10 cellular contexts compared by ENCODE assay signal in genomic region chr6:54291738-54292137, GRCh38. TPM values are rescaled to one million over a fixed set of nuclear protein-coding genes. Genes with fewer than 3 reads are reported as not detected.
A peak's percentile ranks its signal among the peaks of the same experiment; 100 is the strongest.
DNase-seq lines count a peak whose midpoint lies in the region; ATAC-seq and TF ChIP-seq lines count a peak whose summit lies in the region.
"Had no signal": no experiment of that assay in that cellular context is flagged by ENCODE, and none has a peak within 500 bp of the region (broad histone marks: within the 10 kb centered on the region; RNA-seq: fewer than 3 reads in every experiment).

No MANE protein-coding gene starts in this region.

- intact Hi-C loops in Right ventricle myocardium superior (cut with DNase I), result no loop called here

- CTCF ChIA-PET in GM10248 (lab: Yijun Ruan, JAX), result interaction anchor here (2.0 kb wide), 1 partner anchor 10 kb away, joined by 6 read pairs; no protein-coding TSS in a partner anchor

- ATAC-seq in GM21423 (IDR thresholded peaks at IDR 0.05; ENCODE audit: unreplicated experiment) (peak; percentile 92), HG03378 (IDR thresholded peaks at IDR 0.05; ENCODE audit: unreplicated experiment) (peak; percentile 94), Right ventricle myocardium superior (ENCODE audit: poor library complexity) (no peak)

- TF ChIP-seq CTCF in GM10248 (IDR thresholded peaks at IDR 0.05; ENCODE audit: control extremely low read depth, extremely low read depth, low read depth, missing control alignments) (no peak), epithelial cell of proximal tubule (conservative IDR thresholded peaks at IDR 0.05; ENCODE audit: low read depth, low read length) (no peak)

- H3K4me3 ChIP-seq in epithelial cell of proximal tubule (ENCODE audit: low read depth, low read length), result no peak overlapping the region

- DNase-seq in GM10248 (ENCODE audit: extremely low spot score) (peak; percentile 32), epithelial cell of proximal tubule (ENCODE audit: low read depth) (peak; percentile 81), NCI-H510A (lab: John Stamatoyannopoulos, UW) (no peak), Right ventricle myocardium superior (no peak)
- no peak for DNase-seq in activated naive CD4-positive, alpha-beta T cell treated with anti-CD3 and anti-CD28 coated beads, Interleukin-2, amount 50 U/mL, for 16 hours
- DNase-seq in stimulated activated naive CD4-positive, alpha-beta T cell treated with Interleukin-2 at 50 U/mL for 16 hours (lab: John Stamatoyannopoulos, UW), result no peak
- DNase-seq: NCI-H526 treated with DMSO at 0.1 percent for 48 hours had no signal

- POLR2A ChIA-PET in GM10248 (lab: Yijun Ruan, JAX), result no interaction called here

RNA-seq across cellular contexts. Expression of gene TINAG, which starts 16.5 kb away (rescaled TPM):
- total RNA-seq in epithelial cell of proximal tubule, result 14.1 and 17.9 TPM in 2 replicates
- 0.16 TPM for total RNA-seq in Right ventricle myocardium superior
- total RNA-seq: activated naive CD4-positive, alpha-beta T cell treated with anti-CD3 and anti-CD28 coated beads, Interleukin-2, amount 50 U/mL, for 72 hours had no signal

Comparison
In these comparisons a context has a peak if more than half of its experiments do, and no peak if none do; other contexts are left out.
1. DNase-seq: peak in GM10248 (single experiment) and epithelial cell of proximal tubule (single experiment); none in activated naive CD4-positive, alpha-beta T cell treated with anti-CD3 and anti-CD28 coated beads, Interleukin-2, amount 50 U/mL, for 16 hours (single experiment), NCI-H510A (single experiment), Right ventricle myocardium superior (single experiment) and stimulated activated naive CD4-positive, alpha-beta T cell treated with Interleukin-2 at 50 U/mL for 16 hours (single experiment).
2. RNA of gene TINAG, which starts 16.5 kb away (total RNA-seq): 14.1 to 17.9 TPM in epithelial cell of proximal tubule; 0.16 TPM in Right ventricle myocardium superior (single experiment); every median in the first group is over 10 times any median in the second.